In the genomic region with DNA sequence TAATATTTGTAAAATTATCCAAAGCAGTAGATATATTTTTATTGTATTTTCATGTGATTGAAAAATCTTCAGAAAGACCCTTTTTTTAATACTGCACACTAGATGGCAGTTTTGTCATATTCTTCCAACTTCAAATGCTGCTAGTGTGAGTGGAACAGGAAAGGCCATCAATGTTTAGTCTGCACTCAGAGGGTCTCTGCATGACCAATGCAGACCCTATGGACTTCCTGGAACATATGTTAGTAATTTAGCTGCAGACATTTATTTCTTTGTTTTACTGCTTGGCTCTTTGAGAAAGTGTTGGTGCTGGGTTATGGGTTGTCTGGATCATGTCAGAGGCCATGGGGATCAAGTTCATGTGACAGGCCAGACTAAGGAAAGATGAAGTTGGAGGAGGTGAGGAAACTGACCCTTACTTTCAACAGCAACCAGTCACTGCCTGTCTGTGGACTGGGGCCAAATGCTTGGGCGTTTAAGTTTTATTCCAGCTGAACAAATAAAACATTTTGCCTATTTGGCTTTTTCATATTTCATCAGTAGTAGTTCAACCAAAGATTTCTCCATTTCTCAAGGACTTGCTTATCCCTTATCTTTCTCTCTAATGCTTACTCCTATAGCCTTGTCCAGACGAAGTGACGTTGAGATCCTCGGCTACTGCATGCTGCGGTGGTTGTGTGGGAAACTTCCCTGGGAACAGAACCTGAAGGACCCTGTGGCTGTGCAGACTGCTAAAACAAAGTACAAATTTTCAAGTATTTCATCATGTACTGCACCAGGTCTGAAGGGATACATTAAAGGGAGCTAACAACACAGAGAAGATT, we compare ENCODE assay signal across 9 cellular contexts.
DNase-seq lines count a peak whose midpoint lies in the region; ATAC-seq, FAIRE-seq and TF ChIP-seq lines count a peak whose summit lies in the region.
"Had no signal": no experiment of that assay in that cellular context is flagged by ENCODE, and none has a peak within 500 bp of the region (broad histone marks: within the 10 kb centered on the region; RNA-seq: fewer than 3 reads in every experiment).

No MANE protein-coding gene starts in this region.

- TF ChIP-seq POLR2A in H1 (IDR thresholded peaks at IDR 0.05; ENCODE audit: control extremely low read depth in 1 of 2, low read depth in 2 of 2, low read length in 2 of 2) = no peak

- H4K8ac ChIP-seq in H1 (ENCODE audit: extremely low read depth, insufficient read depth, low read length) = no peak overlapping the region

- H3K79me2 ChIP-seq in H1 (ENCODE audit: control insufficient read depth in 1 of 2, insufficient read depth in 2 of 2, low read length in 2 of 2) = no peaks in the 10 kb centered on the region

- no peaks in the 10 kb centered on the region for H3K9me3 ChIP-seq in H1 (ENCODE audit: insufficient read depth in 2 of 2, low read depth in 1 of 2, low read length in 1 of 2)
- H3K9me3 ChIP-seq: SJCRH30 had no signal

- no peaks in the 10 kb centered on the region for H4K20me1 ChIP-seq in H1 (replicated peaks in 1 of 2; ENCODE audit: control insufficient read depth in 1 of 2, insufficient read depth in 2 of 2, low read length in 2 of 2)

- no peak overlapping the region for H3K4ac ChIP-seq in H1 (replicated peaks; ENCODE audit: insufficient read length, low read depth, low read length)

- H2BK5ac ChIP-seq in H1 (ENCODE audit: low read depth, low read length) = no peak overlapping the region

- H3K18ac ChIP-seq in H1 (ENCODE audit: extremely low read depth, low read length) = no peak overlapping the region

- H3K4me2 ChIP-seq in H1 (ENCODE audit: insufficient read depth in 1 of 2, low read depth in 2 of 2, low read length in 2 of 2) = no peak overlapping the region

- H3K4me3 ChIP-seq in H1 (ENCODE audit: extremely low read depth in 1 of 4, insufficient read depth in 2 of 4, low read depth in 3 of 4, low read length in 4 of 4) = no peak overlapping the region
- H3K4me3 ChIP-seq: SJCRH30 had no signal

- no peaks in the 10 kb centered on the region for H3K9me3 Mint-ChIP-seq in nephron progenitor cell
- H3K9me3 Mint-ChIP-seq in natural killer cell treated with Interleukin-12 subunit alpha and Interleukin-12 subunit beta and Interleukin-15 and Interleukin-18, amount 100 ng/mL, for 72 hours = no peaks in the 10 kb centered on the region

- WGBS in H1 (ENCODE audit: extremely low coverage in 1 of 2, insufficient coverage in 1 of 2, insufficient read length in 1 of 2, insufficient replicate concordance in 2 of 2, low coverage in 1 of 2, low lambda C conversion rate in 2 of 2, missing lambda C conversion rate in 1 of 2), 2 experiments = 90% methylated on average over 5 of the region's 5 CpGs; no CpG with 5 or more reads in 1 of the 2 experiments

- DNase-seq in D721Med (ENCODE audit: insufficient read length, low spot score) (no peak), NCI-H2227 (lab: John Stamatoyannopoulos, UW; ENCODE audit: unreplicated experiment) (peak; percentile 36), H1 (ENCODE audit: low read depth in 1 of 2, low spot score in 2 of 2) (no peak), nephron progenitor cell (peak; percentile 13), KBM-7 (no peak), urothelium cell line (ENCODE audit: low spot score) (no peak)
- no peak for DNase-seq in natural killer cell treated with Interleukin-12 subunit alpha and Interleukin-12 subunit beta and Interleukin-15 and Interleukin-18, amount 100 ng/mL, for 72 hours (ENCODE audit: low spot score)

- no peak for FAIRE-seq in D721Med (lab: Jason Lieb, UNC)
- FAIRE-seq in H1 (lab: Jason Lieb, UNC) = no peak
- FAIRE-seq in urothelium cell line (lab: Jason Lieb, UNC) = no peak

- H4K5ac ChIP-seq in H1 (ENCODE audit: insufficient read length, low read depth, low read length) = no peak overlapping the region

- POLR2A ChIA-PET in H1 (lab: Charles Lee; ENCODE audit: partially characterized antibody) = no interaction called here

- H3K36me3 Mint-ChIP-seq in nephron progenitor cell (ENCODE audit: low read depth) = peaks cover 4% of the 10 kb centered on the region
- peaks cover 5% of the 10 kb centered on the region for H3K36me3 Mint-ChIP-seq in natural killer cell treated with Interleukin-12 subunit alpha and Interleukin-12 subunit beta and Interleukin-15 and Interleukin-18, amount 100 ng/mL, for 72 hours

- H3K36me3 ChIP-seq in H1 (ENCODE audit: control insufficient read depth in 2 of 4, insufficient read depth in 4 of 4, low read length in 3 of 4) = peaks cover 0 to 2% (median 0%) of the 10 kb centered on the region in 4 experiments; a peak in 2 of 8 replicates

- no peak overlapping the region for H3K27ac ChIP-seq in H1 (ENCODE audit: low read depth, low read length)
- H3K27ac ChIP-seq: SJCRH30 had no signal

- TF ChIP-seq RAD21 in H1 (IDR thresholded peaks at IDR 0.05 in 1 of 2, conservative IDR thresholded peaks at IDR 0.05 in 1 of 2; ENCODE audit: low read depth in 2 of 2, low read length in 2 of 2) = peak; percentile 32 to 48; a peak in 3 of 4 replicates

- H3K79me1 ChIP-seq in H1 (ENCODE audit: low read depth, low read length) = no peaks in the 10 kb centered on the region

- H3K27me3 ChIP-seq in H1 (replicated peaks in 1 of 4; ENCODE audit: control insufficient read depth in 3 of 4, extremely low read depth in 1 of 4, insufficient read depth in 3 of 4, low read length in 3 of 4) = no peaks in the 10 kb centered on the region
- H3K27me3 ChIP-seq: SJCRH30 had no signal

- no peak overlapping the region for H3K9ac ChIP-seq in H1 (replicated peaks in 1 of 4; ENCODE audit: extremely low read depth in 1 of 4, low read depth in 3 of 4, low read length in 3 of 4)

- peaks cover 10% of the 10 kb centered on the region for H3K4me1 Mint-ChIP-seq in nephron progenitor cell
- H3K4me1 Mint-ChIP-seq in natural killer cell treated with Interleukin-12 subunit alpha and Interleukin-12 subunit beta and Interleukin-15 and Interleukin-18, amount 100 ng/mL, for 72 hours (ENCODE audit: low read depth in 2 of 2) = no peaks in the 10 kb centered on the region

- no peak overlapping the region for H3K23ac ChIP-seq in H1 (ENCODE audit: insufficient read length)

- H3K23me2 ChIP-seq in H1 (ENCODE audit: low read depth, low read length) = no peaks in the 10 kb centered on the region

- no peak overlapping the region for H3K56ac ChIP-seq in H1 (replicated peaks; ENCODE audit: insufficient read length, low read depth, low read length)

- no peak overlapping the region for H2BK20ac ChIP-seq in H1 (ENCODE audit: low read length)

- H3K4me1 ChIP-seq in H1 (replicated peaks in 1 of 4; ENCODE audit: control insufficient read depth in 3 of 4, insufficient read depth in 4 of 4, low read length in 3 of 4) = no peaks in the 10 kb centered on the region
- H3K4me1 ChIP-seq: SJCRH30 had no signal

- H3K27me3 Mint-ChIP-seq in nephron progenitor cell (ENCODE audit: low read depth, poor library complexity) = no peaks in the 10 kb centered on the region
- no peaks in the 10 kb centered on the region for H3K27me3 Mint-ChIP-seq in natural killer cell treated with Interleukin-12 subunit alpha and Interleukin-12 subunit beta and Interleukin-15 and Interleukin-18, amount 100 ng/mL, for 72 hours

- no peak overlapping the region for H2AFZ ChIP-seq in H1 (ENCODE audit: low read length)

- ATAC-seq in GM18519 (IDR thresholded peaks at IDR 0.05; ENCODE audit: low FRiP score, unreplicated experiment) = no peak
- ATAC-seq in natural killer cell treated with Interleukin-12 subunit alpha and Interleukin-12 subunit beta and Interleukin-15 and Interleukin-18, amount 100 ng/mL, for 72 hours = no peak

- no peak overlapping the region for H3K14ac ChIP-seq in H1 (ENCODE audit: insufficient read length)

- TF ChIP-seq CTCF in D721Med (IDR thresholded peaks at IDR 0.05; ENCODE audit: insufficient read depth, missing control alignments) (peak; percentile 48), H1 (IDR thresholded peaks at IDR 0.05; ENCODE audit: control extremely low read depth in 1 of 3, insufficient read depth in 1 of 3, low read depth in 1 of 3, low read length in 3 of 3) (no peak; a peak in 1 of 4 replicates), nephron progenitor cell (IDR thresholded peaks at IDR 0.05) (no peak)

- H2AK5ac ChIP-seq in H1 (ENCODE audit: low read depth, low read length) = no peak overlapping the region

- peak overlapping the region; percentile 46 for H3K27ac Mint-ChIP-seq in nephron progenitor cell
- H3K27ac Mint-ChIP-seq in natural killer cell treated with Interleukin-12 subunit alpha and Interleukin-12 subunit beta and Interleukin-15 and Interleukin-18, amount 100 ng/mL, for 72 hours = no peak overlapping the region

- TF ChIP-seq EP300 in H1 (IDR thresholded peaks at IDR 0.05; ENCODE audit: borderline replicate concordance in 1 of 2, low read depth in 2 of 2, low read length in 2 of 2) = no peak

- no peak overlapping the region for H2BK15ac ChIP-seq in H1 (ENCODE audit: low read length)

- CTCF ChIA-PET in H1 (lab: Charles Lee; ENCODE audit: partially characterized antibody) = interaction anchor here (0.9 to 1.5 kb wide), 4 partner anchors 14 to 411 kb away, joined by 3 to 4 read pairs (median 3); no protein-coding TSS in a partner anchor

- in situ Hi-C loops in KBM-7 (cut with MboI; ENCODE audit: low pct_unique_long_range_greater_than_20kb, low sequenced_read_pairs) = no loop called here

- no peak overlapping the region for H3K4me3 Mint-ChIP-seq in nephron progenitor cell
- no peak overlapping the region for H3K4me3 Mint-ChIP-seq in natural killer cell treated with Interleukin-12 subunit alpha and Interleukin-12 subunit beta and Interleukin-15 and Interleukin-18, amount 100 ng/mL, for 72 hours

- H2BK120ac ChIP-seq in H1 (replicated peaks; ENCODE audit: low read depth, low read length) = no peak overlapping the region

- H4K91ac ChIP-seq in H1 (replicated peaks; ENCODE audit: insufficient read length, low read length) = no peak overlapping the region

- no peak overlapping the region for H2BK12ac ChIP-seq in H1 (ENCODE audit: low read depth, low read length)

TF ChIP-seq in H1, 55 proteins besides CTCF, POLR2A, EP300 and RAD21 (continues in another document):
- TF ChIP-seq SP4 (IDR thresholded peaks at IDR 0.05; ENCODE audit: low read length) (no peak), TAF7 (optimal IDR thresholded peaks at IDR 0.05; ENCODE audit: borderline replicate concordance, low read depth, low read length) (no peak)

Comparison
In these comparisons a context has a peak if more than half of its experiments do, and no peak if none do; other contexts are left out.
1. DNase-seq: peak in NCI-H2227 (single experiment) and nephron progenitor cell (single experiment); none in D721Med (single experiment), H1 (0 of 2), KBM-7 (single experiment), urothelium cell line (single experiment) and natural killer cell treated with Interleukin-12 subunit alpha and Interleukin-12 subunit beta and Interleukin-15 and Interleukin-18, amount 100 ng/mL, for 72 hours (single experiment).